Comparison of ENCODE assay signal across 8 cellular contexts in genomic region chr12:105107176-105107496, GRCh38. TPM values are rescaled to one million over a fixed set of nuclear protein-coding genes. Genes with fewer than 3 reads are reported as not detected.
DNase-seq lines count a peak whose midpoint lies in the region; ATAC-seq and TF ChIP-seq lines count a peak whose summit lies in the region.

No MANE protein-coding gene starts in this region.

- BruUV-seq in IMR-90 (replicated peaks; lab: Mats Ljungman, UMichigan): no TSS peak

- no peak overlapping the region for H2AK9ac ChIP-seq in IMR-90 (replicated peaks; ENCODE audit: low read depth, low read length, poor library complexity)

- peak overlapping the region; percentile 93 for H3K4ac ChIP-seq in IMR-90 (ENCODE audit: low read depth, low read length)

- peaks cover 7 to 19% of the 10 kb centered on the region in 2 experiments; a peak in 3 of 4 replicates for H3K79me1 ChIP-seq in IMR-90 (ENCODE audit: low read depth in 1 of 2, low read length in 2 of 2)

- peak overlapping the region; percentile 17; the same call in 1 of the 3 replicates for H2BK15ac ChIP-seq in IMR-90 (ENCODE audit: low read depth, low read length)

- H4K20me1 ChIP-seq in IMR-90 (ENCODE audit: insufficient read depth, low read length): peaks cover 39% of the 10 kb centered on the region; the same call in 1 of the 2 replicates
- H4K20me1 ChIP-seq in hepatocyte (ENCODE audit: insufficient read depth, poor library complexity, severe bottlenecking): peaks cover 26% of the 10 kb centered on the region

- peaks cover 2% of the 10 kb centered on the region for H3K36me3 ChIP-seq in IMR-90 (ENCODE audit: control insufficient read depth, insufficient read depth, low read length)
- H3K36me3 ChIP-seq in hepatocyte (replicated peaks; ENCODE audit: insufficient read depth, low read depth): no peaks in the 10 kb centered on the region

- CTCF ChIA-PET in IMR-90 (lab: Yijun Ruan, JAX): interaction anchor here (1.0 kb wide), 1 partner anchor 32 kb away, joined by 3 read pairs; no protein-coding TSS in a partner anchor

- ATAC-seq in GM21528 (IDR thresholded peaks at IDR 0.05; ENCODE audit: low FRiP score, unreplicated experiment) (peak; percentile 22), IMR-90 (ENCODE audit: low read depth) (peak; percentile 59)

- TF ChIP-seq RAD21 in IMR-90 (IDR thresholded peaks at IDR 0.05; ENCODE audit: low read length): no peak

- peak overlapping the region; percentile 86 for H2BK5ac ChIP-seq in IMR-90 (ENCODE audit: low read depth, low read length, poor library complexity, severe bottlenecking)

- no peak overlapping the region for H2AK5ac ChIP-seq in IMR-90 (ENCODE audit: low read depth, low read length)

- intact Hi-C loops in IMR-90 (cut with micrococcal nuclease): loop anchor here (10.0 kb wide), 1 partner anchor 722 kb away; no protein-coding TSS in a partner anchor

- H3K27ac ChIP-seq in IMR-90 (ENCODE audit: insufficient read depth, low read length) (peak overlapping the region; percentile 77), hepatocyte (peak overlapping the region; percentile 76), skin epidermis (peak overlapping the region in 20 of 21 experiments; percentile 79 to 99 (median 97))

- H2BK20ac ChIP-seq in IMR-90 (ENCODE audit: low read depth, low read length): peak overlapping the region; percentile 73

- H3K14ac ChIP-seq in IMR-90 (replicated peaks; ENCODE audit: low read depth, low read length): peak overlapping the region; percentile 99

- no peaks in the 10 kb centered on the region for H3K9me3 ChIP-seq in IMR-90 (ENCODE audit: control insufficient read depth, insufficient read depth, low read length)
- no peaks in the 10 kb centered on the region for H3K9me3 ChIP-seq in hepatocyte (ENCODE audit: low read depth)

- POLR2A ChIA-PET in IMR-90 (lab: Charles Lee; ENCODE audit: unreplicated experiment): interaction anchor here (1.0 kb wide), 1 partner anchor 23 kb away, joined by 4 read pairs; the partner anchor contains the start of gene ALDH1L2

- H3K4me2 ChIP-seq in IMR-90 (ENCODE audit: low read depth, low read length) (peak overlapping the region; percentile 98), hepatocyte (peak overlapping the region; percentile 74)

- TF ChIP-seq CTCF in IMR-90 (conservative IDR thresholded peaks at IDR 0.05; ENCODE audit: low read depth, low read length) (no peak), hepatocyte (IDR thresholded peaks at IDR 0.05; ENCODE audit: poor library complexity) (no peak)

- in situ Hi-C loops in IMR-90 (cut with MboI; ENCODE audit: low sequenced_read_pairs): no loop called here

- H3K4me3 ChIP-seq in IMR-90 (ENCODE audit: insufficient read depth, low read depth, low read length) (peak overlapping the region; percentile 78), hepatocyte (peak overlapping the region; percentile 21), skin epidermis (peak overlapping the region; percentile 76 to 98 (median 90))

- H4K8ac ChIP-seq in IMR-90 (ENCODE audit: low read depth in 2 of 2, low read length in 2 of 2): peak overlapping the region; percentile 78 to 98

- peak overlapping the region; percentile 92 for H3K56ac ChIP-seq in IMR-90 (ENCODE audit: extremely low read depth, insufficient read depth, low read length)

- H4K91ac ChIP-seq in IMR-90 (ENCODE audit: insufficient read depth, low read depth, low read length): peak overlapping the region; percentile 87

- H3K27me3 ChIP-seq in IMR-90 (ENCODE audit: control insufficient read depth, insufficient read depth, low read length): no peaks in the 10 kb centered on the region
- no peaks in the 10 kb centered on the region for H3K27me3 ChIP-seq in hepatocyte

- H4K5ac ChIP-seq in IMR-90 (ENCODE audit: low read depth, low read length): peak overlapping the region; percentile 86

- H3K9ac ChIP-seq in IMR-90 (ENCODE audit: low read depth, low read length): peak overlapping the region; percentile 91

- H3K27ac Mint-ChIP-seq in activated naive CD8-positive, alpha-beta T cell: peak overlapping the region; percentile 92

- peak overlapping the region; percentile 84 for H2BK120ac ChIP-seq in IMR-90 (ENCODE audit: low read depth, low read length)

- WGBS in IMR-90 (ENCODE audit: extremely low coverage in 2 of 2, insufficient read length in 1 of 2), 2 experiments: no CpG with 5 or more reads among the region's 15 CpGs
- under 1% methylated on average over 15 of the region's 15 CpGs for WGBS in hepatocyte (ENCODE audit: low lambda C conversion rate, missing lambda C conversion rate)

- dilution Hi-C loops in IMR-90 (cut with HindIII; ENCODE audit: low sequenced_read_pairs, unreplicated experiment): no loop called here

- H3K36me3 Mint-ChIP-seq in activated naive CD8-positive, alpha-beta T cell: peaks cover 7% of the 10 kb centered on the region

- H2AFZ ChIP-seq in IMR-90 (replicated peaks; ENCODE audit: low read length, poor library complexity) (peak overlapping the region; percentile 93), hepatocyte (peak overlapping the region; percentile 55)

- H3K4me1 Mint-ChIP-seq in activated naive CD8-positive, alpha-beta T cell (ENCODE audit: low read depth): peaks cover 36% of the 10 kb centered on the region

- H3K4me3 Mint-ChIP-seq in activated naive CD8-positive, alpha-beta T cell: peak overlapping the region; percentile 98

- DNase-seq in DMS153 treated with DMSO at 0.1 percent for 48 hours (lab: John Stamatoyannopoulos, UW; ENCODE audit: unreplicated experiment): peak; percentile 61
- no peak for DNase-seq in DMS153 (lab: John Stamatoyannopoulos, UW)
- DNase-seq in IMR-90: peak; percentile 62
- DNase-seq in hepatocyte (ENCODE audit: low spot score): no peak
- DNase-seq in activated gamma-delta T cell treated with Interleukin-2 at 50 U/mL for 16 hours: no peak

- no peaks in the 10 kb centered on the region for H3K9me2 ChIP-seq in hepatocyte (replicated peaks; ENCODE audit: insufficient read depth)

- TF ChIP-seq POLR2A in IMR-90 (IDR thresholded peaks at IDR 0.05; ENCODE audit: low read depth, low read length): no peak

- H3K9me3 Mint-ChIP-seq in activated naive CD8-positive, alpha-beta T cell (ENCODE audit: low read depth): no peaks in the 10 kb centered on the region

- H3K23ac ChIP-seq in IMR-90 (ENCODE audit: low read depth, low read length): peak overlapping the region; percentile 93

- H3K18ac ChIP-seq in IMR-90 (ENCODE audit: low read depth, low read length): peak overlapping the region; percentile 80

- H3K4me1 ChIP-seq in IMR-90 (ENCODE audit: control insufficient read depth, insufficient read depth, low read length) (peaks cover 3% of the 10 kb centered on the region; the same call in 1 of the 2 replicates), hepatocyte (ENCODE audit: insufficient read depth) (peaks cover 22% of the 10 kb centered on the region)

- H3K27me3 Mint-ChIP-seq in activated naive CD8-positive, alpha-beta T cell: peaks cover 10% of the 10 kb centered on the region

- H3K9me1 ChIP-seq in IMR-90 (ENCODE audit: insufficient read depth, low read length): peaks cover 3% of the 10 kb centered on the region; the same call in 1 of the 2 replicates

- peaks cover 39% of the 10 kb centered on the region for H3K79me2 ChIP-seq in hepatocyte

TF ChIP-seq in IMR-90, 13 proteins besides CTCF, POLR2A, EP300 and RAD21:
- TF ChIP-seq FOS (IDR thresholded peaks at IDR 0.05; ENCODE audit: low read depth, low read length) (no peak), RCOR1 (IDR thresholded peaks at IDR 0.05; ENCODE audit: insufficient replicate concordance, low read length) (no peak), MAFK (IDR thresholded peaks at IDR 0.05; ENCODE audit: low read depth, low read length) (peak; percentile 89)

RNA-seq across cellular contexts. Expression of gene WASHC4, which starts 0.4 kb away (rescaled TPM):
- total RNA-seq in IMR-90 (2012; rRNA removed) (47.0 and 85.5 TPM in 2 replicates), hepatocyte (92.7 and 102 TPM in 2 replicates)
- polyA plus RNA-seq in IMR-90 (2012; rRNA removed) (12.7 and 16.4 TPM in 2 replicates), hepatocyte (31.3 and 38.0 TPM in 2 replicates)
- 1.2 and 1.9 TPM in 2 replicates for polyA plus RNA-seq in IMR-90 (2012; cell fraction: cytosol; rRNA removed)
- 2.2 and 30.6 TPM in 2 replicates for polyA plus RNA-seq in IMR-90 (2012; cell fraction: nucleus; rRNA removed; ENCODE audit: low replicate concordance)

RNA-seq across cellular contexts. Expression of gene ALDH1L2, which starts 22.9 kb away (rescaled TPM):
- total RNA-seq in IMR-90 (2012; rRNA removed): 16.7 and 22.8 TPM in 2 replicates
- 16.2 and 21.1 TPM in 2 replicates for polyA plus RNA-seq in IMR-90 (2012; rRNA removed)
- 5.6 and 6.7 TPM in 2 replicates for polyA plus RNA-seq in IMR-90 (2012; cell fraction: cytosol; rRNA removed)
- 6.2 and 38.4 TPM in 2 replicates for polyA plus RNA-seq in IMR-90 (2012; cell fraction: nucleus; rRNA removed; ENCODE audit: low replicate concordance)
- 11.1 and 16.2 TPM in 2 replicates for total RNA-seq in hepatocyte
- polyA plus RNA-seq in hepatocyte: 5.9 and 6.5 TPM in 2 replicates

Comparison
In these comparisons a context has a peak if more than half of its experiments do, and no peak if none do; other contexts are left out.
1. DNase-seq: peak in DMS153 treated with DMSO at 0.1 percent for 48 hours (single experiment) and IMR-90 (single experiment); none in DMS153 (single experiment), hepatocyte (single experiment) and activated gamma-delta T cell treated with Interleukin-2 at 50 U/mL for 16 hours (single experiment).
2. H3K4me3 ChIP-seq: peak in every context shown above with its lines; median percentile 90 in skin epidermis; 78 in IMR-90; 21 in hepatocyte.
3. Peak in every context shown above with its lines, with median percentiles within 50 percentile points of each other: H3K27ac ChIP-seq.